ENCODE assay signal across 15 cellular contexts in genomic region chr11:35851342-35851741, GRCh38.
A peak's percentile ranks its signal among the peaks of the same experiment; 100 is the strongest.
DNase-seq lines count a peak whose midpoint lies in the region; ATAC-seq and TF ChIP-seq lines count a peak whose summit lies in the region.
"Had no signal": no experiment of that assay in that cellular context is flagged by ENCODE, and none has a peak within 500 bp of the region (broad histone marks: within the 10 kb centered on the region; RNA-seq: fewer than 3 reads in every experiment).

No MANE protein-coding gene starts in this region.

- no peaks in the 10 kb centered on the region for H4K20me1 ChIP-seq in osteoblast (ENCODE audit: insufficient read depth, low read length)

- H3K36me3 ChIP-seq in osteoblast (ENCODE audit: insufficient read depth, low read length), result no peaks in the 10 kb centered on the region

- TF ChIP-seq CTCF in VCaP (conservative IDR thresholded peaks at IDR 0.05) (no peak), osteoblast (IDR thresholded peaks at IDR 0.05; ENCODE audit: extremely low read depth, low read depth, low read length) (no peak)

- no peaks in the 10 kb centered on the region for H3K79me2 ChIP-seq in osteoblast (ENCODE audit: insufficient read depth, low read length)

- no peak overlapping the region for H3K4me3 ChIP-seq in osteoblast (ENCODE audit: insufficient read depth, low read length)
- H3K4me3 ChIP-seq: GM23248 had no signal

- no peak overlapping the region for H3K4me2 ChIP-seq in osteoblast (ENCODE audit: insufficient read depth, low read length)

- H3K4me1 ChIP-seq in osteoblast (ENCODE audit: insufficient read depth, low read length), result no peaks in the 10 kb centered on the region
- H3K4me1 ChIP-seq: Caco-2 had no signal

- no peak for ATAC-seq in HG03196 (IDR thresholded peaks at IDR 0.05; ENCODE audit: unreplicated experiment)
- ATAC-seq: CD8-positive, alpha-beta T cell; HCT116 had no signal

- H3K27me3 ChIP-seq in osteoblast (ENCODE audit: insufficient read depth, low read length), result peaks cover 28% of the 10 kb centered on the region

- H2AFZ ChIP-seq in osteoblast (ENCODE audit: low read length), result no peak overlapping the region
- H2AFZ ChIP-seq: GM23248 had no signal

- no peaks in the 10 kb centered on the region for H3K9me3 ChIP-seq in osteoblast (ENCODE audit: low read depth, low read length)
- H3K9me3 ChIP-seq: Caco-2 had no signal

- DNase-seq in islet precursor cell (peak; percentile 29), osteoblast (ENCODE audit: insufficient read length, low spot score, missing footprints) (peak; percentile 9), kidney tubule cell (ENCODE audit: low spot score) (no peak), NCI-H2029 treated with DMSO at 0.1 percent for 48 hours (lab: John Stamatoyannopoulos, UW) (no peak)
- DNase-seq: Caco-2; CD4-positive, CD25-positive, alpha-beta regulatory T cell; CD8-positive, alpha-beta T cell; DMS153; DND-41; GM23248; H9 had no signal

- peak overlapping the region; percentile 21; the same call in 1 of the 2 replicates for H3K27ac ChIP-seq in VCaP
- no peak overlapping the region for H3K27ac ChIP-seq in osteoblast (ENCODE audit: low read depth, low read length)
- H3K27ac ChIP-seq: C4-2B, GM23248 had no signal

Comparison
In these comparisons a context has a peak if more than half of its experiments do, and no peak if none do; other contexts are left out.
1. DNase-seq: peak in islet precursor cell (single experiment) and osteoblast (single experiment); none in kidney tubule cell (single experiment) and NCI-H2029 treated with DMSO at 0.1 percent for 48 hours (single experiment).